8 cellular contexts compared by ENCODE assay signal in genomic region chr11:76626921-76627391, GRCh38. TPM values are rescaled to one million over a fixed set of nuclear protein-coding genes. Genes with fewer than 3 reads are reported as not detected.
DNase-seq lines count a peak whose midpoint lies in the region; ATAC-seq and TF ChIP-seq lines count a peak whose summit lies in the region.

No MANE protein-coding gene starts in this region.

- no peaks in the 10 kb centered on the region for H3K27me3 ChIP-seq in sigmoid colon

- H3K4me1 ChIP-seq in sigmoid colon: peaks cover 0 to 32% (median 25%) of the 10 kb centered on the region in 4 donors

- POLR2A ChIA-PET in activated CD4-positive, alpha-beta memory T cell treated with anti-CD3 and anti-CD28 coated beads, Interleukin-2, amount 10 ng/mL, durations not matched to agents 7 days and 5 days (lab: Charles Lee): no interaction called here

- no peaks in the 10 kb centered on the region for H3K36me3 ChIP-seq in sigmoid colon

- intact Hi-C loops in sigmoid colon (cut with DNase I): no loop called here

- no peak for TF ChIP-seq EP300 in sigmoid colon (IDR thresholded peaks at IDR 0.05)

- H3K27me3 Mint-ChIP-seq in activated CD4-positive, alpha-beta memory T cell treated with anti-CD3 and anti-CD28 coated beads, Interleukin-2, amount 10 ng/mL, durations not matched to agents 7 days and 5 days: peaks cover 24% of the 10 kb centered on the region

- H3K36me3 Mint-ChIP-seq in activated CD4-positive, alpha-beta memory T cell treated with anti-CD3 and anti-CD28 coated beads, Interleukin-2, amount 10 ng/mL, durations not matched to agents 7 days and 5 days (ENCODE audit: low read depth): peaks cover 25% of the 10 kb centered on the region

- peaks cover 0 to 4% (median 0%) of the 10 kb centered on the region in 4 donors for H3K9me3 ChIP-seq in sigmoid colon

- H3K4me3 ChIP-seq in sigmoid colon: no peak overlapping the region

- H3K27ac Mint-ChIP-seq in activated CD4-positive, alpha-beta memory T cell treated with anti-CD3 and anti-CD28 coated beads, Interleukin-2, amount 10 ng/mL, durations not matched to agents 7 days and 5 days: peak overlapping the region; percentile 76

- DNase-seq in GDM1 (lab: John Stamatoyannopoulos, UW) (peak; percentile 87), GM20000 (ENCODE audit: low spot score) (peak; percentile 67), sigmoid colon (peak; percentile 52), amygdala (lab: John Stamatoyannopoulos, UW) (no peak), NCI-H1930 (lab: John Stamatoyannopoulos, UW) (no peak), NCI-H510A (lab: John Stamatoyannopoulos, UW) (no peak)
- DNase-seq in activated CD4-positive, alpha-beta memory T cell treated with anti-CD3 and anti-CD28 coated beads, Interleukin-2, amount 10 ng/mL, durations not matched to agents 7 days and 5 days: peak; percentile 88

- CTCF ChIA-PET in activated CD4-positive, alpha-beta memory T cell treated with anti-CD3 and anti-CD28 coated beads, Interleukin-2, amount 10 ng/mL, durations not matched to agents 7 days and 5 days (lab: Charles Lee): no interaction called here

- peaks cover 55% of the 10 kb centered on the region for H3K4me1 Mint-ChIP-seq in activated CD4-positive, alpha-beta memory T cell treated with anti-CD3 and anti-CD28 coated beads, Interleukin-2, amount 10 ng/mL, durations not matched to agents 7 days and 5 days

- TF ChIP-seq CTCF in GM20000 (IDR thresholded peaks at IDR 0.05; ENCODE audit: extremely low read depth, missing control alignments) (no peak), sigmoid colon (IDR thresholded peaks at IDR 0.05) (no peak)

- peak; percentile 64 for ATAC-seq in HG03521 (IDR thresholded peaks at IDR 0.05; ENCODE audit: unreplicated experiment)

- H3K4me3 Mint-ChIP-seq in activated CD4-positive, alpha-beta memory T cell treated with anti-CD3 and anti-CD28 coated beads, Interleukin-2, amount 10 ng/mL, durations not matched to agents 7 days and 5 days: peak overlapping the region; percentile 27

- no peak overlapping the region for H3K27ac ChIP-seq in sigmoid colon

- no peak for TF ChIP-seq POLR2A in sigmoid colon (IDR thresholded peaks at IDR 0.05)

- WGBS in sigmoid colon, 2 donors: 48 to 81% methylated on average over 6 of the region's 6 CpGs

- H3K9me3 Mint-ChIP-seq in activated CD4-positive, alpha-beta memory T cell treated with anti-CD3 and anti-CD28 coated beads, Interleukin-2, amount 10 ng/mL, durations not matched to agents 7 days and 5 days: peaks cover 25% of the 10 kb centered on the region

RNA-seq across cellular contexts. Expression of gene LRRC32, which starts 43.6 kb away (rescaled TPM):
- total RNA-seq in activated CD4-positive, alpha-beta memory T cell treated with anti-CD3 and anti-CD28 coated beads, Interleukin-2, amount 10 ng/mL, durations not matched to agents 7 days and 5 days: 1 to 10 TPM; 7.1 to 7.4 TPM
- total RNA-seq in sigmoid colon: 10 to 100 TPM in 3 of 4 donors, 1 to 10 TPM in 1; 6.4 to 30.7 (median 16.2) TPM
- 10 to 100 TPM in 1 of 3 donors, 1 to 10 TPM in 1, under 1 TPM in 1; 0.69 to 18.3 (median 1.8) TPM for polyA plus RNA-seq in sigmoid colon

Comparison
In these comparisons a context has a peak if more than half of its experiments do, and no peak if none do; other contexts are left out.
1. DNase-seq: peak in GDM1 (single experiment), GM20000 (single experiment), activated CD4-positive, alpha-beta memory T cell treated with anti-CD3 and anti-CD28 coated beads, Interleukin-2, amount 10 ng/mL, durations not matched to agents 7 days and 5 days (single experiment) and sigmoid colon (single experiment); none in amygdala (0 of 56), NCI-H1930 (0 of 2) and NCI-H510A (single experiment).